ENCODE assay signal across 28 cellular contexts in genomic region chr2:212722046-212722445, GRCh38.
"Had no signal": no experiment of that assay in that cellular context is flagged by ENCODE, and none has a peak within 500 bp of the region (broad histone marks: within the 10 kb centered on the region; RNA-seq: fewer than 3 reads in every experiment).

No MANE protein-coding gene starts in this region.

- H3K36me3 ChIP-seq: ascending aorta, breast epithelium, esophagus squamous epithelium, gastroesophageal sphincter had no signal

- H3K36me3 Mint-ChIP-seq: activated CD4-positive, alpha-beta memory T cell treated with anti-CD3 and anti-CD28 coated beads for 36 hours; activated CD8-positive, alpha-beta memory T cell treated with anti-CD3 and anti-CD28 coated beads, Interleukin-2, amount 10 ng/mL, durations not matched to agents 7 days and 5 days; activated naive CD4-positive, alpha-beta T cell treated with anti-CD3 and anti-CD28 coated beads, Interleukin-2, amount 10 ng/mL, durations not matched to agents 7 days and 5 days; activated naive CD8-positive, alpha-beta T cell treated with anti-CD3 and anti-CD28 coated beads, Interleukin-2, amount 10 ng/mL, durations not matched to agents 7 days and 5 days; brain had no signal

- H3K4me3 ChIP-seq: ascending aorta, breast epithelium, coronary artery, dorsolateral prefrontal cortex, esophagus squamous epithelium, gastroesophageal sphincter had no signal

- H3K4me1 ChIP-seq: ascending aorta, breast epithelium, gastroesophageal sphincter had no signal

- H3K27ac ChIP-seq: ascending aorta, breast epithelium, coronary artery, dorsolateral prefrontal cortex, esophagus squamous epithelium, gastroesophageal sphincter had no signal

- H3K4me3 Mint-ChIP-seq: activated CD4-positive, alpha-beta memory T cell treated with anti-CD3 and anti-CD28 coated beads for 36 hours; activated CD4-positive, alpha-beta T cell treated with anti-CD3 and anti-CD28 coated beads for 36 hours; activated CD4-positive, alpha-beta T cell treated with anti-CD3 and anti-CD28 coated beads, Interleukin-2, amount 10 ng/mL, durations not matched to agents 24 days and 14 days; activated CD8-positive, alpha-beta memory T cell treated with anti-CD3 and anti-CD28 coated beads, Interleukin-2, amount 10 ng/mL, durations not matched to agents 7 days and 5 days; activated CD8-positive, alpha-beta T cell treated with anti-CD3 and anti-CD28 coated beads, Interleukin-2, amount 10 ng/mL, durations not matched to agents 7 days and 5 days; activated naive CD4-positive, alpha-beta T cell treated with anti-CD3 and anti-CD28 coated beads, Interleukin-2, amount 10 ng/mL, durations not matched to agents 7 days and 5 days; activated naive CD8-positive, alpha-beta T cell treated with anti-CD3 and anti-CD28 coated beads, Interleukin-2, amount 10 ng/mL, durations not matched to agents 7 days and 5 days; activated T-cell treated with anti-CD3 and anti-CD28 coated beads, Interleukin-2, amount 50 U/mL, for 24 hours; activated T-cell treated with anti-CD3 and anti-CD28 coated beads, Interleukin-2, amount 50 U/mL, for 72 hours; brain; central memory CD8-positive, alpha-beta T cell; dendritic cell treated with granulocyte-macrophage colony-stimulating factor and Interleukin-4, amounts not matched to agents 40 ng/mL and 50 ng/mL, for 4 days; endodermal cell had no signal

- H3K27me3 ChIP-seq: ascending aorta, breast epithelium, esophagus squamous epithelium, gastroesophageal sphincter had no signal

- H3K4me1 Mint-ChIP-seq: activated CD8-positive, alpha-beta memory T cell treated with anti-CD3 and anti-CD28 coated beads, Interleukin-2, amount 10 ng/mL, durations not matched to agents 7 days and 5 days; activated naive CD4-positive, alpha-beta T cell treated with anti-CD3 and anti-CD28 coated beads, Interleukin-2, amount 10 ng/mL, durations not matched to agents 7 days and 5 days; brain had no signal

- H3K9me3 ChIP-seq: ascending aorta had no signal

- DNase-seq: activated CD4-positive, alpha-beta memory T cell treated with anti-CD3 and anti-CD28 coated beads for 36 hours; activated CD4-positive, alpha-beta T cell treated with anti-CD3 and anti-CD28 coated beads for 36 hours; activated CD4-positive, alpha-beta T cell treated with anti-CD3 and anti-CD28 coated beads, Interleukin-2, amount 10 ng/mL, durations not matched to agents 24 days and 14 days; activated CD4-positive, CD25-positive, alpha-beta regulatory T cell; activated CD4-positive, CD25-positive, alpha-beta regulatory T cell treated with anti-CD3 and anti-CD28 coated beads, Interleukin-2, amount 50 U/mL, for 72 hours; activated CD8-positive, alpha-beta memory T cell treated with anti-CD3 and anti-CD28 coated beads, Interleukin-2, amount 10 ng/mL, durations not matched to agents 7 days and 5 days; activated CD8-positive, alpha-beta memory T cell treated with anti-CD3 and anti-CD28 coated beads, Interleukin-2, amount 50 U/mL, for 4 hours; activated CD8-positive, alpha-beta T cell treated with anti-CD3 and anti-CD28 coated beads, Interleukin-2, amount 10 ng/mL, durations not matched to agents 7 days and 5 days; activated gamma-delta T cell; activated naive CD4-positive, alpha-beta T cell; activated naive CD4-positive, alpha-beta T cell treated with anti-CD3 and anti-CD28 coated beads, Interleukin-2, amount 10 ng/mL, durations not matched to agents 7 days and 5 days; activated naive CD8-positive, alpha-beta T cell treated with anti-CD3 and anti-CD28 coated beads, Interleukin-2, amount 10 ng/mL, durations not matched to agents 7 days and 5 days; activated T-cell treated with anti-CD3 and anti-CD28 coated beads, Interleukin-2, amount 50 U/mL, for 24 hours; activated T-cell treated with anti-CD3 and anti-CD28 coated beads, Interleukin-2, amount 50 U/mL, for 72 hours; dorsolateral prefrontal cortex; effector memory CD4-positive, alpha-beta T cell; endodermal cell; esophagus squamous epithelium; foreskin melanocyte; T-helper 2 cell had no signal

- H3K9me3 Mint-ChIP-seq: central memory CD8-positive, alpha-beta T cell had no signal

- H3K27ac Mint-ChIP-seq: activated CD4-positive, alpha-beta memory T cell treated with anti-CD3 and anti-CD28 coated beads for 36 hours; activated CD4-positive, alpha-beta T cell treated with anti-CD3 and anti-CD28 coated beads for 36 hours; activated CD4-positive, alpha-beta T cell treated with anti-CD3 and anti-CD28 coated beads, Interleukin-2, amount 10 ng/mL, durations not matched to agents 24 days and 14 days; activated CD8-positive, alpha-beta memory T cell treated with anti-CD3 and anti-CD28 coated beads, Interleukin-2, amount 10 ng/mL, durations not matched to agents 7 days and 5 days; activated CD8-positive, alpha-beta T cell treated with anti-CD3 and anti-CD28 coated beads, Interleukin-2, amount 10 ng/mL, durations not matched to agents 7 days and 5 days; activated naive CD4-positive, alpha-beta T cell treated with anti-CD3 and anti-CD28 coated beads, Interleukin-2, amount 10 ng/mL, durations not matched to agents 7 days and 5 days; activated naive CD4-positive, alpha-beta T cell treated with anti-CD3 and anti-CD28 coated beads, Interleukin-2, amount 50 U/mL, for 72 hours; activated naive CD8-positive, alpha-beta T cell treated with anti-CD3 and anti-CD28 coated beads, Interleukin-2, amount 10 ng/mL, durations not matched to agents 7 days and 5 days; activated T-cell treated with anti-CD3 and anti-CD28 coated beads, Interleukin-2, amount 50 U/mL, for 24 hours; activated T-cell treated with anti-CD3 and anti-CD28 coated beads, Interleukin-2, amount 50 U/mL, for 72 hours; brain; dendritic cell treated with granulocyte-macrophage colony-stimulating factor and Interleukin-4, amounts not matched to agents 40 ng/mL and 50 ng/mL, for 4 days; endodermal cell had no signal

- H3K27me3 Mint-ChIP-seq: activated CD4-positive, alpha-beta memory T cell treated with anti-CD3 and anti-CD28 coated beads for 36 hours; activated CD4-positive, alpha-beta T cell treated with anti-CD3 and anti-CD28 coated beads for 36 hours; activated CD4-positive, alpha-beta T cell treated with anti-CD3 and anti-CD28 coated beads, Interleukin-2, amount 10 ng/mL, durations not matched to agents 24 days and 14 days; activated CD8-positive, alpha-beta memory T cell treated with anti-CD3 and anti-CD28 coated beads, Interleukin-2, amount 10 ng/mL, durations not matched to agents 7 days and 5 days; activated naive CD4-positive, alpha-beta T cell treated with anti-CD3 and anti-CD28 coated beads, Interleukin-2, amount 10 ng/mL, durations not matched to agents 7 days and 5 days; activated T-cell treated with anti-CD3 and anti-CD28 coated beads, Interleukin-2, amount 50 U/mL, for 24 hours; brain; central memory CD8-positive, alpha-beta T cell; dendritic cell treated with granulocyte-macrophage colony-stimulating factor and Interleukin-4, amounts not matched to agents 40 ng/mL and 50 ng/mL, for 4 days had no signal
